1 cellular context compared by ENCODE assay signal in genomic region chr11:46676436-46677158, GRCh38.
TF ChIP-seq lines count a peak whose summit lies in the region.

No MANE protein-coding gene starts in this region.

TF ChIP-seq in GM23338, 12 proteins besides CTCF, POLR2A, EP300 and RAD21:
- TF ChIP-seq POLR2AphosphoS5 (IDR thresholded peaks at IDR 0.05; ENCODE audit: low read depth) (no peak), JUNB (IDR thresholded peaks at IDR 0.05; ENCODE audit: unreplicated experiment) (no peak), STAT1 (IDR thresholded peaks at IDR 0.05; ENCODE audit: unreplicated experiment) (no peak), ETS1 (IDR thresholded peaks at IDR 0.05) (no peak), NANOG (IDR thresholded peaks at IDR 0.05; ENCODE audit: borderline replicate concordance) (no peak)
